Comparison of ENCODE assay signal across 8 cellular contexts in the genomic region with DNA sequence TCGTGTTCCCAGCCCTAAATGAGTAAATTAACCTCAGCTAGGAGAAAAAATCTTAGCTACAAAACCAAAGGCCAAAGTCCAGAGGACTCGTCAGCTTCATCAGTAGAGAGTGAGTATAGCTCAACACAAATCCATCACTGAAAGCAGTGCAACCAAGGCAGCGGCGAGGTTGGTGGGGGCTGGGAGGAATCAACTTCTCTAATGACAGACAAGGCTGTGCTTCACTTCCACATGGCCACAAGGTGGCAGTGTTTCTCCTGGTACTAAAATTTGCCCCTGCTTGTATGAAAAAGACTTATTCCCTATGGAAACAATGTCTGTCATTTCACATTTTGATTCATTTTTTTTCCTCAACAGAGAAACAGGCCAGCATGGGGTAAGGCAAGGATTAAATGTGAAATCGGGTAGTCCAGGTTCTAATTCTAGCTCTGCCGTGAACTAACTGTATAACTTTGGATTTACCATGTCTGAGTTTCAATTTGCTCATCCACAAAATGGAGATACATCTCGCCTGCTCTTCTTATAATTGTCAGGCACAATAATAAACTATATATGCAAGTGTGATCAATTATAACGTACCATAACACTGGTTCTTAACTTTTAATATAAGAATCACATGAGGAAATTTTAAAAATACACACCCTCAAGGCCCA. TPM values are rescaled to one million over a fixed set of nuclear protein-coding genes. Genes with fewer than 3 reads are reported as not detected.
DNase-seq lines count a peak whose midpoint lies in the region; ATAC-seq and TF ChIP-seq lines count a peak whose summit lies in the region.

No MANE protein-coding gene starts in this region.

- RAD21 ChIA-PET in HCT116 (lab: Charles Lee; ENCODE audit: low non-redundant PET in 1 of 2, low total read pairs in 2 of 2, uncharacterized antibody in 2 of 2, unreplicated experiment in 2 of 2) = interaction anchor here (1.1 to 1.6 kb wide), 2 partner anchors 184 to 188 kb away, joined by 3 read pairs; no protein-coding TSS in a partner anchor

- peaks cover 2% of the 10 kb centered on the region for H3K36me3 Mint-ChIP-seq in activated CD4-positive, alpha-beta memory T cell treated with anti-CD3 and anti-CD28 coated beads, Interleukin-2, amount 10 ng/mL, durations not matched to agents 7 days and 5 days (ENCODE audit: low read depth)

- TF ChIP-seq RAD21 in HCT116 (IDR thresholded peaks at IDR 0.05; ENCODE audit: low read depth) = peak; percentile 95

- H3K27me3 ChIP-seq in HCT116 (ENCODE audit: insufficient read depth, low read length) = no peaks in the 10 kb centered on the region
- H3K27me3 ChIP-seq in effector memory CD4-positive, alpha-beta T cell (replicated peaks; ENCODE audit: control insufficient read depth, insufficient read depth, low read length, poor library complexity, severe bottlenecking) = no peaks in the 10 kb centered on the region

- POLR2A ChIA-PET in HCT116 (lab: Charles Lee) = interaction anchor here (0.6 kb wide), 1 partner anchor 14 kb away, joined by 3 read pairs; no protein-coding TSS in a partner anchor
- POLR2A ChIA-PET in activated CD4-positive, alpha-beta memory T cell treated with anti-CD3 and anti-CD28 coated beads, Interleukin-2, amount 10 ng/mL, durations not matched to agents 7 days and 5 days (lab: Charles Lee) = interaction anchor here (1.0 to 1.6 kb wide), 4 partner anchors 10 to 184 kb away, joined by 3 to 4 read pairs (median 4); partner anchors contain the start of gene FAS

- intact Hi-C loops in HCT116 (cut with micrococcal nuclease) = loop anchor here (1.0 to 2.0 kb wide), 3 partner anchors 95 to 187 kb away; no protein-coding TSS in a partner anchor

- no peak overlapping the region for H3K9ac ChIP-seq in HCT116 (ENCODE audit: low read length)

- DNase-seq in AML-193 (lab: John Stamatoyannopoulos, UW) = peak; percentile 62 to 69
- peak; percentile 60 for DNase-seq in HCT116 (ENCODE audit: low read depth, low spot score)
- peak; percentile 60 for DNase-seq in NCI-H69 (lab: John Stamatoyannopoulos, UW)
- peak; percentile 73 for DNase-seq in activated CD4-positive, alpha-beta memory T cell treated with anti-CD3 and anti-CD28 coated beads, Interleukin-2, amount 10 ng/mL, durations not matched to agents 7 days and 5 days
- peak; percentile 23 to 56 (median 28) for DNase-seq in effector memory CD4-positive, alpha-beta T cell
- peak; percentile 93 for DNase-seq in medulla oblongata (ENCODE audit: extremely low spot score)
- DNase-seq in stimulated activated CD8-positive, alpha-beta memory T cell treated with anti-CD3 and anti-CD28 coated beads, Interleukin-12 subunit alpha, Interleukin-12 subunit beta, amount 100 ng/mL, for 4 hours (ENCODE audit: low read depth) = peak; percentile 35

- H3K4me2 ChIP-seq in HCT116 (ENCODE audit: low read length) = peak overlapping the region; percentile 39; the same call in 1 of the 2 replicates

- no peak overlapping the region for H3K4me3 Mint-ChIP-seq in activated CD4-positive, alpha-beta memory T cell treated with anti-CD3 and anti-CD28 coated beads, Interleukin-2, amount 10 ng/mL, durations not matched to agents 7 days and 5 days

- no peaks in the 10 kb centered on the region for H3K9me3 ChIP-seq in HCT116 (ENCODE audit: control insufficient read depth in 1 of 2, insufficient read depth in 1 of 2, low read depth in 1 of 2, low read length in 2 of 2)
- no peaks in the 10 kb centered on the region for H3K9me3 ChIP-seq in effector memory CD4-positive, alpha-beta T cell (ENCODE audit: control insufficient read depth, low read length)

- H3K27ac Mint-ChIP-seq in activated CD4-positive, alpha-beta memory T cell treated with anti-CD3 and anti-CD28 coated beads, Interleukin-2, amount 10 ng/mL, durations not matched to agents 7 days and 5 days = no peak overlapping the region

- H3K27ac ChIP-seq in HCT116 (ENCODE audit: low read depth, low read length) = no peak overlapping the region
- H3K27ac ChIP-seq in effector memory CD4-positive, alpha-beta T cell (ENCODE audit: insufficient read depth, low read length, poor library complexity, severe bottlenecking) = no peak overlapping the region

- no peaks in the 10 kb centered on the region for H4K20me1 ChIP-seq in HCT116 (ENCODE audit: insufficient read depth)

- peak overlapping the region; percentile 37 for H2AFZ ChIP-seq in HCT116 (ENCODE audit: low read depth, low read length, poor library complexity, severe bottlenecking)

- TF ChIP-seq CTCF in HCT116 (IDR thresholded peaks at IDR 0.05 in 2 of 3, conservative IDR thresholded peaks at IDR 0.05 in 1 of 3; ENCODE audit: borderline replicate concordance in 1 of 3, insufficient read depth in 1 of 3, low read depth in 2 of 3, low read length in 2 of 3) = peak; percentile 82 to 83 (median 82)

- TF ChIP-seq POLR2A in HCT116 (IDR thresholded peaks at IDR 0.05; ENCODE audit: borderline replicate concordance, extremely low read depth, insufficient read depth, insufficient read length) = no peak

- no peaks in the 10 kb centered on the region for H3K79me2 ChIP-seq in HCT116 (ENCODE audit: insufficient read depth, low read length)

- peak; percentile 81 for ATAC-seq in HCT116
- no peak for ATAC-seq in GM18909 (IDR thresholded peaks at IDR 0.05; ENCODE audit: poor library complexity, unreplicated experiment)

- H3K4me3 ChIP-seq in HCT116 (replicated peaks in 1 of 2; ENCODE audit: low read depth in 1 of 2, low read length in 2 of 2) = no peak overlapping the region
- no peak overlapping the region for H3K4me3 ChIP-seq in effector memory CD4-positive, alpha-beta T cell (ENCODE audit: insufficient read depth, low read depth, low read length, poor library complexity, severe bottlenecking)

- peaks cover 11 to 17% of the 10 kb centered on the region in 2 experiments; a peak in 3 of 4 replicates for H3K4me1 ChIP-seq in HCT116 (ENCODE audit: control insufficient read depth in 1 of 2, insufficient read depth in 2 of 2, low read length in 2 of 2)
- H3K4me1 ChIP-seq in effector memory CD4-positive, alpha-beta T cell (ENCODE audit: control insufficient read depth, insufficient read depth, low read length, poor library complexity, severe bottlenecking) = no peaks in the 10 kb centered on the region

- H3K9me3 Mint-ChIP-seq in activated CD4-positive, alpha-beta memory T cell treated with anti-CD3 and anti-CD28 coated beads, Interleukin-2, amount 10 ng/mL, durations not matched to agents 7 days and 5 days = no peaks in the 10 kb centered on the region

- no peaks in the 10 kb centered on the region for H3K27me3 Mint-ChIP-seq in activated CD4-positive, alpha-beta memory T cell treated with anti-CD3 and anti-CD28 coated beads, Interleukin-2, amount 10 ng/mL, durations not matched to agents 7 days and 5 days

- BruUV-seq in HCT116 (replicated peaks; lab: Mats Ljungman, UMichigan) = no TSS peak

- CTCF ChIA-PET in HCT116 (lab: Charles Lee) = interaction anchor here (0.7 to 3.3 kb wide), 9 partner anchors 25 to 340 kb away, joined by 3 to 21 read pairs (median 4); no protein-coding TSS in a partner anchor
- CTCF ChIA-PET in activated CD4-positive, alpha-beta memory T cell treated with anti-CD3 and anti-CD28 coated beads, Interleukin-2, amount 10 ng/mL, durations not matched to agents 7 days and 5 days (lab: Charles Lee) = interaction anchor here (0.7 to 4.1 kb wide), 33 partner anchors 9 to 217 kb away, joined by 3 to 50 read pairs (median 4); partner anchors contain the start of gene CH25H

- H3K9me2 ChIP-seq in HCT116 (ENCODE audit: insufficient read depth) = no peaks in the 10 kb centered on the region

- H3K4me1 Mint-ChIP-seq in activated CD4-positive, alpha-beta memory T cell treated with anti-CD3 and anti-CD28 coated beads, Interleukin-2, amount 10 ng/mL, durations not matched to agents 7 days and 5 days = peaks cover 23% of the 10 kb centered on the region

- no peaks in the 10 kb centered on the region for H3K36me3 ChIP-seq in HCT116 (ENCODE audit: control insufficient read depth in 1 of 2, insufficient read depth in 2 of 2, low read length in 2 of 2)
- no peaks in the 10 kb centered on the region for H3K36me3 ChIP-seq in effector memory CD4-positive, alpha-beta T cell (ENCODE audit: control insufficient read depth, insufficient read depth, low read length)

TF ChIP-seq in HCT116, 20 proteins besides CTCF, POLR2A, EP300 and RAD21:
- TF ChIP-seq CBX3 (IDR thresholded peaks at IDR 0.05; ENCODE audit: low read depth) (0 out of 2 replicates have a peak, but pooled peaks have one; percentile 40), ZFX (IDR thresholded peaks at IDR 0.05) (no peak)
TF ChIP-seq in HCT116: peak in this region for 1.

RNA-seq across cellular contexts. Expression of gene FAS, which starts 39.3 kb away (rescaled TPM):
- total RNA-seq in HCT116 (2021; ENCODE audit: unreplicated experiment) = 9.3 TPM
- polyA plus RNA-seq in HCT116 (2012) = 9.3 and 11.7 TPM in 2 replicates
- 10 to 100 TPM; 91.1 to 96.4 TPM for total RNA-seq in activated CD4-positive, alpha-beta memory T cell treated with anti-CD3 and anti-CD28 coated beads, Interleukin-2, amount 10 ng/mL, durations not matched to agents 7 days and 5 days

Comparison
In these comparisons a context has a peak if more than half of its experiments do, and no peak if none do; other contexts are left out.
1. DNase-seq: peak in every context shown above with its lines; median percentile 93 in medulla oblongata; 73 in activated CD4-positive, alpha-beta memory T cell treated with anti-CD3 and anti-CD28 coated beads, Interleukin-2, amount 10 ng/mL, durations not matched to agents 7 days and 5 days; 66 in AML-193; 60 in HCT116; 60 in NCI-H69; 35 in stimulated activated CD8-positive, alpha-beta memory T cell treated with anti-CD3 and anti-CD28 coated beads, Interleukin-12 subunit alpha, Interleukin-12 subunit beta, amount 100 ng/mL, for 4 hours; 28 in effector memory CD4-positive, alpha-beta T cell.